ENCODE assay signal across 8 cellular contexts in genomic region chr12:57460457-57461325, GRCh38. TPM values are rescaled to one million over a fixed set of nuclear protein-coding genes. Genes with fewer than 3 reads are reported as not detected.
DNase-seq lines count a peak whose midpoint lies in the region; ATAC-seq and TF ChIP-seq lines count a peak whose summit lies in the region.
"Had no signal": no experiment of that assay in that cellular context is flagged by ENCODE, and none has a peak within 500 bp of the region (broad histone marks: within the 10 kb centered on the region; RNA-seq: fewer than 3 reads in every experiment).

No MANE protein-coding gene starts in this region.

- intact Hi-C loops in adrenal gland (cut with DNase I): no loop called here

- H3F3A ChIP-seq in GM23338 (replicated peaks; ENCODE audit: low read depth) (peaks cover 25% of the 10 kb centered on the region), SU-DHL-6 (ENCODE audit: insufficient read depth) (peaks cover 14% of the 10 kb centered on the region), smooth muscle cell (ENCODE audit: low read depth) (peaks cover 10% of the 10 kb centered on the region)

- TF ChIP-seq CTCF in GM23338 (conservative IDR thresholded peaks at IDR 0.05; ENCODE audit: low read depth in 2 of 2) (peak; percentile 20 to 30; a peak in 2 of 4 replicates), SU-DHL-6 (IDR thresholded peaks at IDR 0.05; ENCODE audit: insufficient read depth, low read length, poor library complexity, severe bottlenecking) (no peak), right atrium auricular region (IDR thresholded peaks at IDR 0.05) (no peak), smooth muscle cell (IDR thresholded peaks at IDR 0.05; ENCODE audit: borderline replicate concordance, insufficient read depth, poor library complexity, severe bottlenecking) (no peak), adrenal gland (IDR thresholded peaks at IDR 0.05) (no peak)

- H3K4me1 Mint-ChIP-seq in GM23338: peaks cover 41% of the 10 kb centered on the region

- H3K27ac Mint-ChIP-seq in GM23338: peak overlapping the region; percentile 98

- TF ChIP-seq POLR2A in adrenal gland (IDR thresholded peaks at IDR 0.05): no peak

- H3K79me2 ChIP-seq in GM23338 (replicated peaks; ENCODE audit: insufficient read depth): peaks cover 23% of the 10 kb centered on the region
- no peaks in the 10 kb centered on the region; the same call in 1 of the 2 replicates for H3K79me2 ChIP-seq in SU-DHL-6 (ENCODE audit: insufficient read depth, low read length)
- H3K79me2 ChIP-seq in smooth muscle cell (ENCODE audit: low read depth): peaks cover 10% of the 10 kb centered on the region

- peaks cover 30% of the 10 kb centered on the region for H3K36me3 Mint-ChIP-seq in GM23338 (ENCODE audit: low read depth)

- H3K4me3 Mint-ChIP-seq in GM23338: peak overlapping the region; percentile 82

- H3K4me2 ChIP-seq in GM23338 (peak overlapping the region; percentile 100), SU-DHL-6 (ENCODE audit: low read depth, low read length, poor library complexity, severe bottlenecking) (peak overlapping the region; percentile 89), smooth muscle cell (peak overlapping the region; percentile 100)

- DNase-seq in GM23338 (ENCODE audit: low spot score): peak; percentile 91
- no peak for DNase-seq in right atrium auricular region (ENCODE audit: low spot score)
- DNase-seq in smooth muscle cell (lab: John Stamatoyannopoulos, UW; ENCODE audit: unreplicated experiment): no peak
- no peak for DNase-seq in adrenal gland
- no peak for DNase-seq in dedifferentiated amniotic fluid mesenchymal stem cell (ENCODE audit: extremely low spot score)

- no peaks in the 10 kb centered on the region; the same call in 1 of the 2 replicates for H4K20me1 ChIP-seq in GM23338 (replicated peaks; ENCODE audit: insufficient read depth)
- H4K20me1 ChIP-seq in SU-DHL-6 (ENCODE audit: low read depth, low read length): no peaks in the 10 kb centered on the region
- H4K20me1 ChIP-seq in smooth muscle cell (ENCODE audit: low read depth): no peaks in the 10 kb centered on the region

- H3K9ac ChIP-seq in SU-DHL-6 (ENCODE audit: low read length) (peak overlapping the region; percentile 59), smooth muscle cell (ENCODE audit: low read depth) (no peak overlapping the region)

- whole genome bisulfite sequencing in smooth muscle cell (ENCODE audit: low lambda C conversion rate): under 1% methylated on average over 27 of the region's 27 CpGs
- 2 to 3% (median 2%) methylated on average over 16 to 27 of the region's 27 CpGs for WGBS in adrenal gland, 4 donors

- H3K9me2 ChIP-seq in GM23338 (ENCODE audit: insufficient read depth) (no peaks in the 10 kb centered on the region), SU-DHL-6 (replicated peaks; ENCODE audit: insufficient read depth, low read length) (no peaks in the 10 kb centered on the region)

- H3K36me3 ChIP-seq in GM23338 (ENCODE audit: insufficient read depth) (no peaks in the 10 kb centered on the region), SU-DHL-6 (ENCODE audit: low read length) (no peaks in the 10 kb centered on the region), right atrium auricular region (no peaks in the 10 kb centered on the region), smooth muscle cell (ENCODE audit: low read depth) (no peaks in the 10 kb centered on the region), adrenal gland (replicated peaks in 1 of 2) (no peaks in the 10 kb centered on the region)

- H3K4me1 ChIP-seq in GM23338 (ENCODE audit: insufficient read depth) (peaks cover 32% of the 10 kb centered on the region), right atrium auricular region (peaks cover 0 to 34% of the 10 kb centered on the region in 2 donors), smooth muscle cell (ENCODE audit: low read depth) (peaks cover 12% of the 10 kb centered on the region), adrenal gland (replicated peaks in 1 of 2) (peaks cover 16 to 29% of the 10 kb centered on the region in 2 donors)

- H3K9me3 ChIP-seq in SU-DHL-6 (ENCODE audit: insufficient read depth, low read length): no peaks in the 10 kb centered on the region
- H3K9me3 ChIP-seq in right atrium auricular region: no peaks in the 10 kb centered on the region
- H3K9me3 ChIP-seq in smooth muscle cell (replicated peaks; ENCODE audit: low read depth): no peaks in the 10 kb centered on the region
- H3K9me3 ChIP-seq in adrenal gland (replicated peaks in 1 of 3): no peaks in the 10 kb centered on the region

- peak overlapping the region; percentile 72; the same call in 1 of the 2 replicates for H2AFZ ChIP-seq in GM23338
- no peak overlapping the region for H2AFZ ChIP-seq in SU-DHL-6 (ENCODE audit: low read depth, low read length, severe bottlenecking)
- H2AFZ ChIP-seq in smooth muscle cell (ENCODE audit: low read depth): no peak overlapping the region

- H3K27me3 ChIP-seq in GM23338 (ENCODE audit: insufficient read depth) (no peaks in the 10 kb centered on the region), SU-DHL-6 (ENCODE audit: low read length) (no peaks in the 10 kb centered on the region), right atrium auricular region (no peaks in the 10 kb centered on the region), smooth muscle cell (ENCODE audit: low read depth) (no peaks in the 10 kb centered on the region), adrenal gland (no peaks in the 10 kb centered on the region)

- H3K9me3 Mint-ChIP-seq in GM23338: no peaks in the 10 kb centered on the region; the same call in 2 of the 3 replicates

- peak overlapping the region; percentile 97 for H3K4me3 ChIP-seq in GM23338
- peak overlapping the region; percentile 96 for H3K4me3 ChIP-seq in SU-DHL-6 (ENCODE audit: insufficient read depth, low read length, poor library complexity, severe bottlenecking)
- H3K4me3 ChIP-seq in right atrium auricular region: peak overlapping the region; percentile 44 to 73
- H3K4me3 ChIP-seq in smooth muscle cell: peak overlapping the region; percentile 73
- peak overlapping the region in 2 of 4 donors; percentile 21 to 90 for H3K4me3 ChIP-seq in adrenal gland

- H3K27ac ChIP-seq in GM23338 (ENCODE audit: low read depth) (peak overlapping the region; percentile 100), SU-DHL-6 (ENCODE audit: low read depth, low read length) (peak overlapping the region; percentile 75), right atrium auricular region (peak overlapping the region; percentile 72 to 73), smooth muscle cell (ENCODE audit: low read depth) (no peak overlapping the region), adrenal gland (peak overlapping the region in 1 of 5 donors; percentile 84)

- peak; percentile 22 for ATAC-seq in GM23338
- no peak for ATAC-seq in GM21737 (IDR thresholded peaks at IDR 0.05; ENCODE audit: unreplicated experiment)

- peaks cover 43% of the 10 kb centered on the region for H3K27me3 Mint-ChIP-seq in GM23338 (ENCODE audit: insufficient read depth, low read depth, poor library complexity)

RNA-seq across cellular contexts. Expression of gene GLI1, which starts 1.1 kb away (rescaled TPM):
- 16.1 and 18.1 TPM in 2 replicates for total RNA-seq in GM23338 (2014; rRNA removed; shearing (Covaris generic))
- polyA plus RNA-seq in GM23338 (2016; fragmentation: Nextera tagmentation; extraction: Ambion mirVana) (4.8 and 5.6 TPM in 2 replicates), smooth muscle cell (0.50 and 1.2 TPM in 2 replicates), adrenal gland (1 to 10 TPM in 2 of 3 donors, under 1 TPM in 1; 0.44 to 7.2 (median 4.4) TPM)
- total RNA-seq in right atrium auricular region (1 to 10 TPM in 1 of 2 donors, not detected in 1; 1.2 TPM), smooth muscle cell (1.4 and 1.5 TPM in 2 replicates), adrenal gland (1 to 10 TPM in 4 of 8 donors, under 1 TPM in 4; 0.30 to 2.8 (median 0.92) TPM)

RNA-seq across cellular contexts. Expression of gene INHBE, which starts 5.6 kb away (rescaled TPM):
- total RNA-seq in GM23338 (2014; rRNA removed; shearing (Covaris generic)): 19.4 and 29.0 TPM in 2 replicates
- polyA plus RNA-seq in GM23338 (2016; fragmentation: Nextera tagmentation; extraction: Ambion mirVana) (5.6 and 7.4 TPM in 2 replicates), smooth muscle cell (2.1 and 2.3 TPM in 2 replicates), adrenal gland (not detected)
- total RNA-seq in right atrium auricular region (not detected), smooth muscle cell (5.4 and 11.5 TPM in 2 replicates), adrenal gland (not detected)
- total RNA-seq: T-helper 2 cell treated with Interferon-gamma antibody and Interleukin-4, amounts not matched to agents 100 ng/mL and 5 ng/mL, for 36 hours had no signal

RNA-seq across cellular contexts. Expression of gene ARHGAP9, which starts 19.0 kb away (rescaled TPM):
- total RNA-seq in GM23338 (2014; rRNA removed; shearing (Covaris generic)): 4.6 and 7.1 TPM in 2 replicates
- polyA plus RNA-seq in GM23338 (2016; fragmentation: Nextera tagmentation; extraction: Ambion mirVana) (4.5 and 4.9 TPM in 2 replicates), smooth muscle cell (not detected in 2 replicates), adrenal gland (10 to 100 TPM in 2 of 3 donors, 1 to 10 TPM in 1; 4.1 to 46.4 (median 19.4) TPM)
- total RNA-seq in right atrium auricular region (1 to 10 TPM; 3.4 to 4.2 TPM), smooth muscle cell (1.3 TPM in 1 of 2 replicates, not detected in the other), adrenal gland (10 to 100 TPM in 7 of 8 donors, 1 to 10 TPM in 1; 7.5 to 39.4 (median 16.8) TPM)

RNA-seq across cellular contexts. Expression of gene INHBC, which starts 26.1 kb away (rescaled TPM):
- not detected in 2 replicates for total RNA-seq in GM23338 (2014; rRNA removed; shearing (Covaris generic))
- 0.53 TPM in 1 of 2 replicates, not detected in the other for polyA plus RNA-seq in GM23338 (2016; fragmentation: Nextera tagmentation; extraction: Ambion mirVana)
- total RNA-seq in right atrium auricular region: not detected
- total RNA-seq in smooth muscle cell: not detected in 2 replicates
- 0.42 TPM in 1 of 2 replicates, not detected in the other for polyA plus RNA-seq in smooth muscle cell
- not detected for total RNA-seq in adrenal gland
- not detected for polyA plus RNA-seq in adrenal gland
- total RNA-seq: T-helper 2 cell treated with Interferon-gamma antibody and Interleukin-4, amounts not matched to agents 100 ng/mL and 5 ng/mL, for 36 hours had no signal

RNA-seq across cellular contexts. Expression of gene MARS1, which starts 27.2 kb away (rescaled TPM):
- total RNA-seq in GM23338 (2014; rRNA removed; shearing (Covaris generic)): 247 and 266 TPM in 2 replicates
- polyA plus RNA-seq in GM23338 (2016; fragmentation: Nextera tagmentation; extraction: Ambion mirVana): 351 and 389 TPM in 2 replicates
- total RNA-seq in right atrium auricular region: 10 to 100 TPM; 36.9 to 41.0 TPM
- 192 and 629 TPM in 2 replicates for total RNA-seq in smooth muscle cell
- 186 and 187 TPM in 2 replicates for polyA plus RNA-seq in smooth muscle cell
- 100 to 1,000 TPM in 4 of 8 donors, 10 to 100 TPM in 4; 38.3 to 182 (median 116) TPM for total RNA-seq in adrenal gland
- 100 to 1,000 TPM; 114 to 210 (median 143) TPM for polyA plus RNA-seq in adrenal gland

Comparison
In these comparisons a context has a peak if more than half of its experiments do, and no peak if none do; other contexts are left out.
1. CTCF ChIP-seq: peak in GM23338 (2 of 2); none in SU-DHL-6 (single experiment), right atrium auricular region (0 of 2), smooth muscle cell (single experiment) and adrenal gland (0 of 6).
2. Peak in every context shown above with its lines, with median percentiles within 50 percentile points of each other: H3K4me2 ChIP-seq.